In the genomic region with DNA sequence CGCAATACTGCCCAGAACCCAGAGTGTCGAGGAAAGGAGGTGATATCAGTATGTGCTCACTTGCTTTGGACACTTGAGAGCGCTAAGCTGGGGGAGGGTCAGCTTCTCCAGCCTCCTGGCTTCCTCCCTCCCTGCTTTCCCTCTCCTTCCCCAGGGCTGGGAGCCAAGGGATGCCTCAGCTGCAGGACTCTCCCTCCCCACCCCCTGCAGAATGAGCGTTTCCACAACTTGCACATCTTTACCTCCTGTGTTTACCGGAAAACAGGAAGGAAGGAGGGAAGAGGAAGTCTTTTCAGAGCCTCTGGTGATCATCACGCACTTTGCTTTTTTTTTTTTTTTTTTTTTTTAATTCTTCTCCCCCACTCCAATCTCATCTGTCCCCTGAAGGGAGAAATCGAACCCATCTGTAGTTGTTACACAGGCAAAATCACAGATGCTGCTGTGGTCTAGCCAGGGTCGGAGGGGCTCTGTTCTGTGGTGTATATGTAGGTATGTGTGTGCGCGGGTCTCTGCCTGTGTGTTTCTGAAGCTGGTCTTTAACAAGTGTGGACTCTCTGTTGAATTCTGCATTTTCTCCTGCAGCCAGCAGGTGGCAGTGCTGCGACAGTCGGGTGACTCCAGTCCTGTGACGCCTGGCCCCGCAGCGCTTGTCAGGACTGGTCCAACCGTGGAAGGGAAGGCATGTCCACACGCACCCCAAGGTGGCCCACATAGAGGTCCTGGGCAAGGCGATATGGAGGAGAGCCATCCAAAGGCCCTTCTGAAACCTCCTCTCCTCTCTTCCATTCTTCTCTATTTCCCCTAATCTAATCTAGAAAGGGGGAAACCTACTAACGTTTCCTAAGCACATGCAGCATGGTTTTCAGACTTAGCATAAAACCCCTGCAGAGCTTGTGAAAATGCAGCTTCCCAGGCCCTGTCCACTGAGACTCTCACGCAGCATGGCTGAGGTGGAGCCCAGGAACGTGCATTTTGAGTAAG, we compare ENCODE assay signal across 8 cellular contexts.
DNase-seq lines count a peak whose midpoint lies in the region; ATAC-seq, FAIRE-seq and TF ChIP-seq lines count a peak whose summit lies in the region.

No MANE protein-coding gene starts in this region.

- peaks cover 6% of the 10 kb centered on the region for H3K4me1 Mint-ChIP-seq in activated B cell treated with CpG ODN at 0.5 μM for 24 hours

- H3K27me3 Mint-ChIP-seq in activated B cell treated with CpG ODN at 0.5 μM for 24 hours = peaks cover 14% of the 10 kb centered on the region

- no peak overlapping the region for H3K4me3 Mint-ChIP-seq in activated B cell treated with CpG ODN at 0.5 μM for 24 hours

- DNase-seq in AG04450 (ENCODE audit: low read depth, low spot score) (peak; percentile 67), NCI-H345 (lab: John Stamatoyannopoulos, UW) (peak; percentile 83), activated B cell treated with CpG ODN at 0.5 μM for 24 hours (peak; percentile 61), bronchial epithelial cell (ENCODE audit: low read depth) (peak; percentile 73), iris pigment epithelial cell (ENCODE audit: low read depth) (peak; percentile 76)
- DNase-seq in stimulated activated CD4-positive, alpha-beta T cell treated with anti-CD3 and anti-CD28 coated beads, Interleukin-1b, Interleukin-23, amount 100 ng/mL, for 1 hour (ENCODE audit: low read depth in 2 of 2) = peak; percentile 36 to 58

- TF ChIP-seq CTCF in AG04450 (IDR thresholded peaks at IDR 0.05; ENCODE audit: low read depth, low read length) = peak; percentile 90
- TF ChIP-seq CTCF in activated B cell treated with CpG ODN at 0.5 μM for 24 hours (IDR thresholded peaks at IDR 0.05) = peak; percentile 50
- TF ChIP-seq CTCF in bronchial epithelial cell (IDR thresholded peaks at IDR 0.05; ENCODE audit: insufficient read depth, low read length, severe bottlenecking) = peak; percentile 93

- H3K4me3 ChIP-seq in AG04450 (ENCODE audit: low read depth, low read length) = no peak overlapping the region
- no peak overlapping the region for H3K4me3 ChIP-seq in bronchial epithelial cell (ENCODE audit: low read depth, low read length)

- H3K9me3 ChIP-seq in AG04450 (ENCODE audit: control insufficient read depth, insufficient read depth, low read length) = no peaks in the 10 kb centered on the region

- H3K36me3 Mint-ChIP-seq in activated B cell treated with CpG ODN at 0.5 μM for 24 hours (ENCODE audit: low read depth) = no peaks in the 10 kb centered on the region

- no peak for FAIRE-seq in bronchial epithelial cell (lab: Jason Lieb, UNC)

- POLR2A ChIA-PET in AG04450 (lab: Yijun Ruan, JAX) = no interaction called here
- POLR2A ChIA-PET in activated B cell treated with CpG ODN at 0.5 μM for 24 hours (lab: Charles Lee) = no interaction called here

- no peak overlapping the region for H3K27ac Mint-ChIP-seq in activated B cell treated with CpG ODN at 0.5 μM for 24 hours

- H3K9me3 Mint-ChIP-seq in activated B cell treated with CpG ODN at 0.5 μM for 24 hours = peaks cover 4% of the 10 kb centered on the region

- no peak overlapping the region for H3K27ac ChIP-seq in AG04450 (ENCODE audit: low read depth, low read length)

- intact Hi-C loops in activated B cell treated with CpG ODN at 0.5 μM for 24 hours (cut with micrococcal nuclease) = loop anchor here (2.0 to 10.0 kb wide), 4 partner anchors 262 to 1698 kb away; no protein-coding TSS in a partner anchor

- no peaks in the 10 kb centered on the region for H3K27me3 ChIP-seq in AG04450 (ENCODE audit: control insufficient read depth, insufficient read depth, low read length)
- H3K27me3 ChIP-seq in bronchial epithelial cell (ENCODE audit: control insufficient read depth, insufficient read depth, low read length) = no peaks in the 10 kb centered on the region

- CTCF ChIA-PET in AG04450 (lab: Charles Lee) = interaction anchor here (0.6 to 2.1 kb wide), 21 partner anchors 10 to 1823 kb away, joined by 3 to 21 read pairs (median 3); no protein-coding TSS in a partner anchor
- CTCF ChIA-PET in activated B cell treated with CpG ODN at 0.5 μM for 24 hours (lab: Charles Lee) = interaction anchor here (0.6 to 1.4 kb wide), 8 partner anchors 9 to 1822 kb away, joined by 3 to 22 read pairs (median 3); no protein-coding TSS in a partner anchor

- ATAC-seq in GM18867 (IDR thresholded peaks at IDR 0.05; ENCODE audit: unreplicated experiment) (peak; percentile 96), HG03342 (IDR thresholded peaks at IDR 0.05; ENCODE audit: unreplicated experiment) (peak; percentile 92), activated B cell treated with CpG ODN at 0.5 μM for 24 hours (ENCODE audit: low read depth) (peak; percentile 62)

- no peaks in the 10 kb centered on the region for H3K36me3 ChIP-seq in bronchial epithelial cell (ENCODE audit: control insufficient read depth, insufficient read depth, low read length)
